Comparison of ENCODE assay signal across 8 cellular contexts in genomic region chr11:108664241-108664640, GRCh38. TPM values are rescaled to one million over a fixed set of nuclear protein-coding genes. Genes with fewer than 3 reads are reported as not detected.
A peak's percentile ranks its signal among the peaks of the same experiment; 100 is the strongest.
DNase-seq lines count a peak whose midpoint lies in the region; ATAC-seq and TF ChIP-seq lines count a peak whose summit lies in the region.

No MANE protein-coding gene starts in this region.

- H3K23ac ChIP-seq in trophoblast cell (ENCODE audit: low read length), result no peak overlapping the region

- H3K18ac ChIP-seq in trophoblast cell (ENCODE audit: low read length), result no peak overlapping the region

- H2BK120ac ChIP-seq in trophoblast cell (ENCODE audit: insufficient read depth, low read length, poor library complexity), result no peak overlapping the region

- H3K27ac Mint-ChIP-seq in Calu3 (ENCODE audit: unreplicated experiment), result peak overlapping the region; percentile 98

- H3K27ac ChIP-seq in RWPE2 (ENCODE audit: poor library complexity, severe bottlenecking), result no peak overlapping the region
- peak overlapping the region; percentile 43 to 83 (median 63) for H3K27ac ChIP-seq in esophagus squamous epithelium
- H3K27ac ChIP-seq in trophoblast cell (ENCODE audit: low read depth, low read length), result no peak overlapping the region

- H3K27me3 ChIP-seq in RWPE2 (ENCODE audit: insufficient read depth, poor library complexity, severe bottlenecking) (no peaks in the 10 kb centered on the region), esophagus squamous epithelium (no peaks in the 10 kb centered on the region), trophoblast cell (ENCODE audit: insufficient read depth, low read length) (no peaks in the 10 kb centered on the region)

- peaks cover 5% of the 10 kb centered on the region for H3K79me1 ChIP-seq in trophoblast cell (ENCODE audit: low read length)

- H3K4me2 ChIP-seq in trophoblast cell (ENCODE audit: low read length), result peak overlapping the region; percentile 87

- H3K4me1 Mint-ChIP-seq in Calu3 (ENCODE audit: low read depth, unreplicated experiment), result peaks cover 29% of the 10 kb centered on the region

- H3K79me2 ChIP-seq in trophoblast cell (ENCODE audit: control insufficient read depth, insufficient read depth, low read length, poor library complexity), result peaks cover 7% of the 10 kb centered on the region

- peak overlapping the region; percentile 98 for H3K4me3 Mint-ChIP-seq in Calu3 (ENCODE audit: low read depth, unreplicated experiment)

- H3K9ac ChIP-seq in trophoblast cell (ENCODE audit: low read length), result no peak overlapping the region

- in situ Hi-C loops in GM13976 (cut with MboI; ENCODE audit: low sequenced_read_pairs, unreplicated experiment), result loop anchor here (25.0 kb wide), 1 partner anchor 652 kb away; the partner anchor contains the start of gene CUL5

- no peaks in the 10 kb centered on the region for H3K27me3 Mint-ChIP-seq in Calu3 (ENCODE audit: unreplicated experiment)

- no peaks in the 10 kb centered on the region for H3K9me3 Mint-ChIP-seq in Calu3 (ENCODE audit: low read depth, unreplicated experiment)

- H2BK5ac ChIP-seq in trophoblast cell (ENCODE audit: low read depth, low read length, poor library complexity), result no peak overlapping the region

- peak overlapping the region; percentile 95 for H4K8ac ChIP-seq in trophoblast cell (ENCODE audit: low read depth, low read length)

- H2AK5ac ChIP-seq in trophoblast cell (ENCODE audit: low read length), result no peak overlapping the region

- CTCF ChIA-PET in Calu3 (lab: Charles Lee), result no interaction called here

- H4K91ac ChIP-seq in trophoblast cell (ENCODE audit: low read depth, low read length), result no peak overlapping the region

- no peak for TF ChIP-seq POLR2A in esophagus squamous epithelium (IDR thresholded peaks at IDR 0.05)

- peak overlapping the region; percentile 88 for H2AFZ ChIP-seq in trophoblast cell (ENCODE audit: insufficient read depth, low read length, poor library complexity)

- no peak for DNase-seq in Calu3
- no peak for DNase-seq in RWPE2 (ENCODE audit: low spot score)
- no peak for DNase-seq in esophagus squamous epithelium (lab: John Stamatoyannopoulos, UW)
- no peak for DNase-seq in trophoblast cell
- DNase-seq in DMS 273 treated with DMSO at 0.1 percent for 48 hours (lab: John Stamatoyannopoulos, UW), result no peak
- DNase-seq in NCI-H1694 treated with DMSO at 0.1 percent for 48 hours (lab: John Stamatoyannopoulos, UW), result no peak
- no peak for DNase-seq in GM13976 (ENCODE audit: low spot score)
- DNase-seq in GM19240 (ENCODE audit: insufficient read length, low spot score), result no peak

- H3K36me3 ChIP-seq in RWPE2 (ENCODE audit: low read depth) (peaks cover 6% of the 10 kb centered on the region; the same call in 1 of the 2 replicates), esophagus squamous epithelium (peaks cover 0 to 12% (median 0%) of the 10 kb centered on the region in 3 donors), trophoblast cell (ENCODE audit: control insufficient read depth in 1 of 2, insufficient read depth in 2 of 2, low read length in 2 of 2) (no peaks in the 10 kb centered on the region)

- H3K4me1 ChIP-seq in RWPE2 (ENCODE audit: insufficient read depth, poor library complexity, severe bottlenecking) (no peaks in the 10 kb centered on the region), esophagus squamous epithelium (peaks cover 8 to 43% (median 18%) of the 10 kb centered on the region in 3 donors), trophoblast cell (ENCODE audit: control insufficient read depth in 1 of 2, insufficient read depth in 2 of 2, low read length in 2 of 2) (peaks cover 0 to 4% of the 10 kb centered on the region in 2 experiments)

- peak overlapping the region; percentile 76 for H4K12ac ChIP-seq in trophoblast cell (ENCODE audit: low read depth, low read length)

- no TSS peak for BruUV-seq in Calu3 (replicated peaks; lab: Mats Ljungman, UMichigan)

- no peaks in the 10 kb centered on the region for H3K9me3 ChIP-seq in RWPE2 (ENCODE audit: severe bottlenecking)
- no peaks in the 10 kb centered on the region for H3K9me3 ChIP-seq in esophagus squamous epithelium
- no peaks in the 10 kb centered on the region for H3K9me3 ChIP-seq in trophoblast cell (ENCODE audit: insufficient read depth, low read depth, low read length)

- no peak overlapping the region for H2BK12ac ChIP-seq in trophoblast cell (ENCODE audit: low read length)

- H3K36me3 Mint-ChIP-seq in Calu3 (ENCODE audit: insufficient read depth, unreplicated experiment), result peaks cover 21% of the 10 kb centered on the region

- no peak for ATAC-seq in RWPE2 (ENCODE audit: low read depth)

- intact Hi-C loops in Calu3 (cut with micrococcal nuclease; ENCODE audit: unreplicated experiment) (no loop called here), esophagus squamous epithelium (cut with DNase I) (no loop called here)

- WGBS in esophagus squamous epithelium, 2 donors, result 57 to 61% methylated on average over 8 to 9 of the region's 9 CpGs
- no CpG with 5 or more reads among the region's 9 CpGs for WGBS in trophoblast cell (ENCODE audit: extremely low coverage, insufficient coverage, insufficient read length)

- no peak overlapping the region for H3K4ac ChIP-seq in trophoblast cell (ENCODE audit: low read depth, low read length)

- TF ChIP-seq CTCF in Calu3 (IDR thresholded peaks at IDR 0.05; ENCODE audit: unreplicated experiment) (no peak), RWPE2 (IDR thresholded peaks at IDR 0.05; ENCODE audit: poor library complexity, severe bottlenecking) (no peak), esophagus squamous epithelium (IDR thresholded peaks at IDR 0.05) (no peak), GM13976 (IDR thresholded peaks at IDR 0.05; ENCODE audit: borderline replicate concordance, control extremely low read depth, extremely low read depth, insufficient read depth, missing control alignments) (no peak)

- H3K4me3 ChIP-seq in RWPE2 (ENCODE audit: severe bottlenecking), result peak overlapping the region; percentile 80
- H3K4me3 ChIP-seq in esophagus squamous epithelium, result peak overlapping the region; percentile 52 to 87 (median 76)
- no peak overlapping the region for H3K4me3 ChIP-seq in trophoblast cell (ENCODE audit: low read depth, low read length)

- no peak overlapping the region for H3K14ac ChIP-seq in trophoblast cell (ENCODE audit: low read length)

RNA-seq across cellular contexts. Expression of gene DDX10, which starts 0.6 kb away (rescaled TPM):
- total RNA-seq in Calu3 (2022) (31.2 and 31.7 TPM in 2 replicates), esophagus squamous epithelium (10 to 100 TPM in 3 of 4 donors, 1 to 10 TPM in 1; 5.5 to 25.0 (median 17.5) TPM)
- 25.7 and 27.8 TPM in 2 replicates for polyA plus RNA-seq in trophoblast cell (2013)

Comparison
In these comparisons a context has a peak if more than half of its experiments do, and no peak if none do; other contexts are left out.
1. H3K27ac ChIP-seq: peak in esophagus squamous epithelium (4 of 4); none in RWPE2 (single experiment) and trophoblast cell (single experiment).